Comparison of ENCODE assay signal across 16 cellular contexts in the genomic region with DNA sequence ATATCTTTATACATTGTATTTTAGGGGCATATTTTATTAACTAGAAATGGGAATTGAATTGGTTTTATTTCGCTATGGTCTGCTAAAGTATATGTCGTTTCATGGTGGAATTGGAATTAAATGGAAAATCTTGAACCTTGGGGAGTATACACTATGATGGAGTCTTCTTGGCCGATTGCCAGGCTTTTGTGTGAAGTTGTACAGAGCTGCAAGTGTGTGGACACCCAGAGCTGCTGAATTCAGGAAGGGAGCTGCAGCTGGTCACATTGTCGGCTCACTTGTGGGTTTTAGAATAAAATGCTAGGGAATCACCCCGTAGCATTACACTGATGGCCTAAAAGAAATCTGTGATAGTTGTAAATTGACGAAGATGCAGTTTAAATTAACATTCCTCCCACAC. TPM values are rescaled to one million over a fixed set of nuclear protein-coding genes. Genes with fewer than 3 reads are reported as not detected.
DNase-seq lines count a peak whose midpoint lies in the region; TF ChIP-seq lines count a peak whose summit lies in the region.
"Had no signal": no experiment of that assay in that cellular context is flagged by ENCODE, and none has a peak within 500 bp of the region (broad histone marks: within the 10 kb centered on the region; RNA-seq: fewer than 3 reads in every experiment).

No MANE protein-coding gene starts in this region.

- no peak for TF ChIP-seq POLR2A in prostate gland (IDR thresholded peaks at IDR 0.05)

- H3K4me3 ChIP-seq in BE2C (ENCODE audit: low read depth, low read length) (no peak overlapping the region), prostate gland (no peak overlapping the region)

- DNase-seq in BE2C = peak; percentile 59
- DNase-seq in OCI-M1 (lab: John Stamatoyannopoulos, UW) = peak; percentile 12
- peak; percentile 31 for DNase-seq in glutamatergic neuron
- no peak for DNase-seq in RKO (ENCODE audit: low spot score)
- no peak for DNase-seq in prostate gland (ENCODE audit: low spot score)
- no peak for DNase-seq in DMS153 (lab: John Stamatoyannopoulos, UW)
- no peak for DNase-seq in activated CD4-positive, alpha-beta memory T cell treated with anti-CD3 and anti-CD28 coated beads for 36 hours
- DNase-seq: activated CD8-positive, alpha-beta memory T cell treated with anti-CD3 and anti-CD28 coated beads, Interleukin-2, amount 10 ng/mL, durations not matched to agents 7 days and 5 days; activated naive CD4-positive, alpha-beta T cell treated with anti-CD3 and anti-CD28 coated beads, Interleukin-2, amount 10 ng/mL, durations not matched to agents 7 days and 5 days; C1 segment of cervical spinal cord; NCI-H526 treated with DMSO at 0.1 percent for 48 hours; SIG-M5; stimulated activated naive CD8-positive, alpha-beta T cell treated with anti-CD3 and anti-CD28 coated beads, Interleukin-15, amount 100 ng/mL, for 72 hours had no signal

- no peaks in the 10 kb centered on the region for H3K27me3 Mint-ChIP-seq in glutamatergic neuron (ENCODE audit: unreplicated experiment)
- H3K27me3 Mint-ChIP-seq in activated CD4-positive, alpha-beta memory T cell treated with anti-CD3 and anti-CD28 coated beads for 36 hours = no peaks in the 10 kb centered on the region
- H3K27me3 Mint-ChIP-seq: activated CD8-positive, alpha-beta memory T cell treated with anti-CD3 and anti-CD28 coated beads, Interleukin-2, amount 10 ng/mL, durations not matched to agents 7 days and 5 days; activated naive CD4-positive, alpha-beta T cell treated with anti-CD3 and anti-CD28 coated beads, Interleukin-2, amount 10 ng/mL, durations not matched to agents 7 days and 5 days; stimulated activated naive CD8-positive, alpha-beta T cell treated with anti-CD3 and anti-CD28 coated beads, Interleukin-15, amount 100 ng/mL, for 72 hours had no signal

- H3K4me1 Mint-ChIP-seq in glutamatergic neuron (ENCODE audit: low read depth, unreplicated experiment) = peaks cover 5% of the 10 kb centered on the region
- H3K4me1 Mint-ChIP-seq in activated CD4-positive, alpha-beta memory T cell treated with anti-CD3 and anti-CD28 coated beads for 36 hours (ENCODE audit: low read depth) = peaks cover 56% of the 10 kb centered on the region

- no peaks in the 10 kb centered on the region for H3K9me3 ChIP-seq in BE2C
- H3K9me3 ChIP-seq in prostate gland = no peaks in the 10 kb centered on the region

- TF ChIP-seq EP300 in Ishikawa (IDR thresholded peaks at IDR 0.05; ENCODE audit: borderline replicate concordance) = no peak

- POLR2A ChIA-PET in activated CD4-positive, alpha-beta memory T cell treated with anti-CD3 and anti-CD28 coated beads for 36 hours (lab: Charles Lee) = no interaction called here

- CTCF ChIA-PET in activated CD4-positive, alpha-beta memory T cell treated with anti-CD3 and anti-CD28 coated beads for 36 hours (lab: Charles Lee) = no interaction called here

- H3K36me3 Mint-ChIP-seq in glutamatergic neuron (ENCODE audit: unreplicated experiment) = no peaks in the 10 kb centered on the region
- H3K36me3 Mint-ChIP-seq in activated CD4-positive, alpha-beta memory T cell treated with anti-CD3 and anti-CD28 coated beads for 36 hours = peaks cover 15% of the 10 kb centered on the region

- no peak overlapping the region for H3K27ac Mint-ChIP-seq in glutamatergic neuron (ENCODE audit: unreplicated experiment)
- no peak overlapping the region for H3K27ac Mint-ChIP-seq in activated CD4-positive, alpha-beta memory T cell treated with anti-CD3 and anti-CD28 coated beads for 36 hours
- H3K27ac Mint-ChIP-seq: activated CD8-positive, alpha-beta memory T cell treated with anti-CD3 and anti-CD28 coated beads, Interleukin-2, amount 10 ng/mL, durations not matched to agents 7 days and 5 days; activated naive CD4-positive, alpha-beta T cell treated with anti-CD3 and anti-CD28 coated beads, Interleukin-2, amount 10 ng/mL, durations not matched to agents 7 days and 5 days; stimulated activated naive CD8-positive, alpha-beta T cell treated with anti-CD3 and anti-CD28 coated beads, Interleukin-15, amount 100 ng/mL, for 72 hours had no signal

- TF ChIP-seq RAD21 in Ishikawa (IDR thresholded peaks at IDR 0.05; ENCODE audit: low read depth) = no peak

- H3K9me3 Mint-ChIP-seq in glutamatergic neuron (ENCODE audit: unreplicated experiment) = peaks cover 3% of the 10 kb centered on the region
- no peaks in the 10 kb centered on the region for H3K9me3 Mint-ChIP-seq in activated CD4-positive, alpha-beta memory T cell treated with anti-CD3 and anti-CD28 coated beads for 36 hours
- H3K9me3 Mint-ChIP-seq: activated naive CD4-positive, alpha-beta T cell treated with anti-CD3 and anti-CD28 coated beads, Interleukin-2, amount 10 ng/mL, durations not matched to agents 7 days and 5 days; neural crest cell; stimulated activated naive CD8-positive, alpha-beta T cell treated with anti-CD3 and anti-CD28 coated beads, Interleukin-15, amount 100 ng/mL, for 72 hours had no signal

- peaks cover 12% of the 10 kb centered on the region; the same call in 1 of the 2 replicates for H3K36me3 ChIP-seq in BE2C
- H3K36me3 ChIP-seq in prostate gland = no peaks in the 10 kb centered on the region

- H3K4me3 Mint-ChIP-seq in glutamatergic neuron (ENCODE audit: unreplicated experiment) = no peak overlapping the region
- no peak overlapping the region for H3K4me3 Mint-ChIP-seq in activated CD4-positive, alpha-beta memory T cell treated with anti-CD3 and anti-CD28 coated beads for 36 hours
- H3K4me3 Mint-ChIP-seq: activated CD8-positive, alpha-beta memory T cell treated with anti-CD3 and anti-CD28 coated beads, Interleukin-2, amount 10 ng/mL, durations not matched to agents 7 days and 5 days; activated naive CD4-positive, alpha-beta T cell treated with anti-CD3 and anti-CD28 coated beads, Interleukin-2, amount 10 ng/mL, durations not matched to agents 7 days and 5 days; neural crest cell; stimulated activated naive CD8-positive, alpha-beta T cell treated with anti-CD3 and anti-CD28 coated beads, Interleukin-15, amount 100 ng/mL, for 72 hours had no signal

- H3K27me3 ChIP-seq in BE2C = no peaks in the 10 kb centered on the region
- no peaks in the 10 kb centered on the region for H3K27me3 ChIP-seq in prostate gland (replicated peaks; ENCODE audit: insufficient read depth)

- no peak for TF ChIP-seq CTCF in BE2C (IDR thresholded peaks at IDR 0.05; ENCODE audit: low read depth, low read length)
- no peak for TF ChIP-seq CTCF in glutamatergic neuron (IDR thresholded peaks at IDR 0.05; ENCODE audit: partially characterized antibody, unreplicated experiment)
- no peak for TF ChIP-seq CTCF in prostate gland (IDR thresholded peaks at IDR 0.05)

- H3K4me1 ChIP-seq in BE2C = peaks cover 16% of the 10 kb centered on the region
- no peaks in the 10 kb centered on the region for H3K4me1 ChIP-seq in prostate gland (replicated peaks)

- intact Hi-C loops in prostate gland (cut with DNase I) = no loop called here
- intact Hi-C loops in activated CD4-positive, alpha-beta memory T cell treated with anti-CD3 and anti-CD28 coated beads for 36 hours (cut with micrococcal nuclease) = no loop called here

- WGBS in prostate gland = 72% methylated on average over 6 of the region's 6 CpGs

- no peak overlapping the region for H3K27ac ChIP-seq in prostate gland
- H3K27ac ChIP-seq: epithelial cell of prostate had no signal

TF ChIP-seq in Ishikawa, 13 proteins besides CTCF, POLR2A, EP300 and RAD21:
- TF ChIP-seq CREB1 (IDR thresholded peaks at IDR 0.05; ENCODE audit: low read depth) (no peak), NFIC (IDR thresholded peaks at IDR 0.05) (peak; percentile 37)

RNA-seq across cellular contexts. Expression of gene USP3, which starts 35.1 kb away (rescaled TPM):
- polyA plus RNA-seq in BE2C (2012; ENCODE audit: insufficient read depth, insufficient read length, low read depth) = 19.5 TPM
- total RNA-seq in glutamatergic neuron (ENCODE audit: unreplicated experiment) = 50.9 TPM
- 10 to 100 TPM; 44.2 to 45.8 TPM for total RNA-seq in prostate gland
- 10 to 100 TPM; 46.1 to 48.9 TPM for total RNA-seq in activated CD4-positive, alpha-beta memory T cell treated with anti-CD3 and anti-CD28 coated beads for 36 hours

RNA-seq across cellular contexts. Expression of gene FBXL22, which starts 57.7 kb away (rescaled TPM):
- 4.2 TPM for polyA plus RNA-seq in BE2C (2012; ENCODE audit: insufficient read depth, insufficient read length, low read depth)
- total RNA-seq in glutamatergic neuron (ENCODE audit: unreplicated experiment) (not detected), prostate gland (10 to 100 TPM; 12.5 to 39.6 TPM)
- total RNA-seq in activated CD4-positive, alpha-beta memory T cell treated with anti-CD3 and anti-CD28 coated beads for 36 hours = under 1 TPM; 0.48 to 0.74 TPM

Comparison
In these comparisons a context has a peak if more than half of its experiments do, and no peak if none do; other contexts are left out.
1. DNase-seq: peak in BE2C (single experiment), OCI-M1 (single experiment) and glutamatergic neuron (single experiment); none in RKO (single experiment), prostate gland (single experiment), DMS153 (single experiment) and activated CD4-positive, alpha-beta memory T cell treated with anti-CD3 and anti-CD28 coated beads for 36 hours (single experiment).
2. RNA of gene FBXL22, which starts 57.7 kb away (total RNA-seq): 12.5 to 39.6 TPM in prostate gland; 0.48 to 0.74 TPM in activated CD4-positive, alpha-beta memory T cell treated with anti-CD3 and anti-CD28 coated beads for 36 hours and not detected in glutamatergic neuron (single experiment); every median in the first group is over 4 times any median in the second.